In the genomic region with DNA sequence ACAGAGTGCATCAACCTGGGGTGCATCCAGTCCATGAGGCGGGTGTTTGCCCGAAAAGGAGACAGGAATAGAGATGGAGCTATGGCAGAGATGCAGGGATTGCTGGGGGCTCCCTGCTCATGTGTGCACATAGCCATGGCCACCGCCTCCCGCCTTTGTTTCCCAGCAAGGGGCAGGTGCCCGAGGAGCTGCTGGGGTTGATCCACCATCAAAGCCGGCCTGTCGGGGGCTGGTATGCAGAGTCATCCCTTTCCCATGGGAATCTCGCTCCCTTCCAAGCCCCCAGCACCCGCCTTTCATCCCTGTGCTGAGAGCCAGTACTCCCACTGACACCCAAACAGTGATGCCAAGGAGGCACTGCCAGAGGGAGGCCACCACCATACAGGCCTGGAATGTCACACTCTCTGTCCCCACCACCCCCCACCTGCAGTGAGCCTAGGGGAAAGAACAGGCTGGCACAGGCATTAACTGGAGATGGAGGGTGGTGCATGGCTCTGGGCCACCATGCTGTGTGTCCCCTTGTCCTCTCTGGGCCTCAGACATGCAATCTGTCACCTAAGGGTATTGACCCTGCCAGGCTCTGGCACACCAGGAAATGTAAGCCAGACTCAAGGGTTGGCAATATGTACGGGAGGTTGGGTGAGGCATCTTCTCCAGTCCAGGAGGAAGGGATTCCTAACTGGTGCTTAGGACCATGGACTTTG, we compare ENCODE assay signal across 11 cellular contexts.
"Had no signal": no experiment of that assay in that cellular context is flagged by ENCODE, and none has a peak within 500 bp of the region (broad histone marks: within the 10 kb centered on the region; RNA-seq: fewer than 3 reads in every experiment).

No MANE protein-coding gene starts in this region.

- H3K36me3 Mint-ChIP-seq: memory B cell had no signal

- DNase-seq: activated CD4-positive, CD25-positive, alpha-beta regulatory T cell; activated naive CD4-positive, alpha-beta T cell treated with anti-CD3 and anti-CD28 coated beads, Interleukin-2, amount 50 U/mL, for 16 hours; adrenal gland; head of caudate nucleus; stimulated activated naive CD4-positive, alpha-beta T cell; upper lobe of left lung had no signal

- H3K9me3 Mint-ChIP-seq: dendritic cell treated with granulocyte-macrophage colony-stimulating factor and Interleukin-4, amounts not matched to agents 40 ng/mL and 50 ng/mL, for 4 days; memory B cell had no signal

- H3K27ac Mint-ChIP-seq: dendritic cell treated with granulocyte-macrophage colony-stimulating factor and Interleukin-4, amounts not matched to agents 40 ng/mL and 50 ng/mL, for 4 days; memory B cell had no signal

- H3K27ac ChIP-seq: neutrophil, upper lobe of left lung had no signal

- H3K27me3 Mint-ChIP-seq: dendritic cell treated with granulocyte-macrophage colony-stimulating factor and Interleukin-4, amounts not matched to agents 40 ng/mL and 50 ng/mL, for 4 days; memory B cell had no signal

- H3K4me3 Mint-ChIP-seq: dendritic cell treated with granulocyte-macrophage colony-stimulating factor and Interleukin-4, amounts not matched to agents 40 ng/mL and 50 ng/mL, for 4 days; memory B cell had no signal

- H3K27me3 ChIP-seq: adrenal gland, neutrophil, upper lobe of left lung had no signal

- ATAC-seq: SK-N-SH treated with all-trans-retinoic acid at 6 μM for 48 hours had no signal

- H3K36me3 ChIP-seq: adrenal gland, neutrophil, upper lobe of left lung had no signal

- H3K9me3 ChIP-seq: adrenal gland, neutrophil, upper lobe of left lung had no signal

- H3K4me3 ChIP-seq: adrenal gland, smooth muscle cell, upper lobe of left lung had no signal
